ENCODE assay signal across 2 cellular contexts in genomic region chr11:8671651-8672062, GRCh38.
TF ChIP-seq lines count a peak whose summit lies in the region.

No MANE protein-coding gene starts in this region.

TF ChIP-seq in liver, 16 proteins besides CTCF, POLR2A, EP300 and RAD21 (continued from another document):
- TF ChIP-seq ATF3 (IDR thresholded peaks at IDR 0.05) (no peak), JUND (IDR thresholded peaks at IDR 0.05) (no peak), FOXA1 (IDR thresholded peaks at IDR 0.05) (no peak), HNF4A (conservative IDR thresholded peaks at IDR 0.05) (no peak), FOXA2 (IDR thresholded peaks at IDR 0.05) (no peak), MAX (IDR thresholded peaks at IDR 0.05) (no peak), EGR1 (IDR thresholded peaks at IDR 0.05; ENCODE audit: low read depth in 2 of 2) (no peak), HNF4G (IDR thresholded peaks at IDR 0.05) (no peak), TAF1 (conservative IDR thresholded peaks at IDR 0.05) (no peak), NR2F2 (IDR thresholded peaks at IDR 0.05) (no peak), ZBTB33 (IDR thresholded peaks at IDR 0.05) (no peak), REST (IDR thresholded peaks at IDR 0.05) (no peak), RXRA (IDR thresholded peaks at IDR 0.05) (no peak), GABPA (IDR thresholded peaks at IDR 0.05 in 1 of 2, conservative IDR thresholded peaks at IDR 0.05 in 1 of 2) (no peak), SP1 (IDR thresholded peaks at IDR 0.05) (no peak)

TF ChIP-seq in HepG2, 621 proteins besides CTCF, POLR2A, EP300 and RAD21 (continued from another document):
- TF ChIP-seq POLR2AphosphoS2 (IDR thresholded peaks at IDR 0.05; ENCODE audit: low read depth, low read length) (no peak), ZUFSP (CRISPR knock-in tag; IDR thresholded peaks at IDR 0.05; ENCODE audit: borderline replicate concordance) (no peak), ZNF674 (CRISPR knock-in tag; IDR thresholded peaks at IDR 0.05; ENCODE audit: low read depth) (no peak), XRCC5 (optimal IDR thresholded peaks at IDR 0.05; ENCODE audit: low read length) (no peak), ZBTB33 (CRISPR knock-in tag; IDR thresholded peaks at IDR 0.05) (no peak), NR0B2 (CRISPR knock-in tag; IDR thresholded peaks at IDR 0.05) (no peak), PHF5A (CRISPR knock-in tag; IDR thresholded peaks at IDR 0.05; ENCODE audit: low read depth, unreplicated experiment) (no peak), MXI1 (IDR thresholded peaks at IDR 0.05; ENCODE audit: borderline replicate concordance, low read depth, low read length) (no peak), KDM1A (CRISPR knock-in tag; IDR thresholded peaks at IDR 0.05) (no peak)
